In genomic region chr14:77076118-77076631, GRCh38 we compare ENCODE assay signal across 11 cellular contexts. TPM values are rescaled to one million over a fixed set of nuclear protein-coding genes. Genes with fewer than 3 reads are reported as not detected.
A peak's percentile ranks its signal among the peaks of the same experiment; 100 is the strongest.
DNase-seq lines count a peak whose midpoint lies in the region; TF ChIP-seq lines count a peak whose summit lies in the region.
"Had no signal": no experiment of that assay in that cellular context is flagged by ENCODE, and none has a peak within 500 bp of the region (broad histone marks: within the 10 kb centered on the region; RNA-seq: fewer than 3 reads in every experiment).

No MANE protein-coding gene starts in this region.

- H3K4me1 Mint-ChIP-seq in progenitor cell of endocrine pancreas (ENCODE audit: low read depth), result peaks cover 18% of the 10 kb centered on the region

- TF ChIP-seq CTCF in brain microvascular endothelial cell (IDR thresholded peaks at IDR 0.05; ENCODE audit: low read depth, low read length, missing control alignments) (no peak), hepatocyte (IDR thresholded peaks at IDR 0.05; ENCODE audit: poor library complexity) (no peak), progenitor cell of endocrine pancreas (IDR thresholded peaks at IDR 0.05; ENCODE audit: unreplicated experiment) (no peak)

- H4K20me1 ChIP-seq in hepatocyte (ENCODE audit: insufficient read depth, poor library complexity, severe bottlenecking), result no peaks in the 10 kb centered on the region

- H3K27me3 ChIP-seq in brain microvascular endothelial cell (replicated peaks) (no peaks in the 10 kb centered on the region), hepatocyte (no peaks in the 10 kb centered on the region)

- peak overlapping the region; percentile 93 for H3K27ac Mint-ChIP-seq in progenitor cell of endocrine pancreas

- H3K4me3 Mint-ChIP-seq in progenitor cell of endocrine pancreas (ENCODE audit: low read depth), result peak overlapping the region; percentile 50

- H3K36me3 ChIP-seq in brain microvascular endothelial cell (replicated peaks) (no peaks in the 10 kb centered on the region), hepatocyte (replicated peaks; ENCODE audit: insufficient read depth, low read depth) (no peaks in the 10 kb centered on the region)
- H3K36me3 ChIP-seq: HAP-1 had no signal

- H3K27ac ChIP-seq in brain microvascular endothelial cell (no peak overlapping the region), hepatocyte (peak overlapping the region; percentile 86)

- H3K4me1 ChIP-seq in hepatocyte (ENCODE audit: insufficient read depth), result peaks cover 13% of the 10 kb centered on the region

- no peaks in the 10 kb centered on the region for H3K36me3 Mint-ChIP-seq in progenitor cell of endocrine pancreas (ENCODE audit: insufficient read depth)

- peaks cover 3% of the 10 kb centered on the region for H3K9me3 Mint-ChIP-seq in progenitor cell of endocrine pancreas (ENCODE audit: low read depth)

- in situ Hi-C loops in brain microvascular endothelial cell (cut with HindIII; ENCODE audit: low pct_ligation_motif_present, low sequenced_read_pairs), result no loop called here

- H3K4me3 ChIP-seq in brain microvascular endothelial cell (ENCODE audit: low read depth, low read length) (peak overlapping the region; percentile 22), hepatocyte (no peak overlapping the region)
- H3K4me3 ChIP-seq: GM12878, HAP-1 had no signal

- peak overlapping the region; percentile 55 for H3K4me2 ChIP-seq in hepatocyte

- no peaks in the 10 kb centered on the region for H3K27me3 Mint-ChIP-seq in progenitor cell of endocrine pancreas

- peak overlapping the region; percentile 37 for H2AFZ ChIP-seq in hepatocyte

- DNase-seq in COLO829 (ENCODE audit: low spot score) (peak; percentile 67), brain microvascular endothelial cell (no peak), hepatocyte (ENCODE audit: low spot score) (peak; percentile 67), progenitor cell of endocrine pancreas (ENCODE audit: low spot score, unreplicated experiment) (no peak), SW480 (ENCODE audit: low spot score) (no peak), germinal center (ENCODE audit: low spot score) (no peak), NCI-H2171 treated with DMSO at 0.1 percent for 48 hours (lab: John Stamatoyannopoulos, UW) (no peak), RPMI8226 (no peak)
- DNase-seq: KBM-7 had no signal

- no peaks in the 10 kb centered on the region for H3K79me2 ChIP-seq in hepatocyte

- 26% methylated on average over 10 of the region's 10 CpGs for whole genome bisulfite sequencing in hepatocyte (ENCODE audit: low lambda C conversion rate, missing lambda C conversion rate)

- H3K9me3 ChIP-seq in hepatocyte (ENCODE audit: low read depth), result no peaks in the 10 kb centered on the region
- H3K9me3 ChIP-seq: HAP-1 had no signal

- no peaks in the 10 kb centered on the region for H3K9me2 ChIP-seq in hepatocyte (replicated peaks; ENCODE audit: insufficient read depth)

RNA-seq across cellular contexts. Expression of gene CIPC, which starts 21.9 kb away (rescaled TPM):
- total RNA-seq in hepatocyte (25.6 and 29.6 TPM in 2 replicates), progenitor cell of endocrine pancreas (25.2 and 25.6 TPM in 2 replicates)
- polyA plus RNA-seq in hepatocyte, result 9.6 and 10.5 TPM in 2 replicates

RNA-seq across cellular contexts. Expression of gene IRF2BPL, which starts 47.7 kb away (rescaled TPM):
- 26.8 and 34.5 TPM in 2 replicates for total RNA-seq in hepatocyte
- 38.9 and 52.1 TPM in 2 replicates for polyA plus RNA-seq in hepatocyte
- total RNA-seq in progenitor cell of endocrine pancreas, result 51.1 and 56.2 TPM in 2 replicates

Comparison
In these comparisons a context has a peak if more than half of its experiments do, and no peak if none do; other contexts are left out.
1. DNase-seq: peak in COLO829 (single experiment) and hepatocyte (single experiment); none in brain microvascular endothelial cell (single experiment), progenitor cell of endocrine pancreas (single experiment), SW480 (single experiment), germinal center (single experiment), NCI-H2171 treated with DMSO at 0.1 percent for 48 hours (single experiment) and RPMI8226 (single experiment).